9 cellular contexts compared by ENCODE assay signal in the genomic region with DNA sequence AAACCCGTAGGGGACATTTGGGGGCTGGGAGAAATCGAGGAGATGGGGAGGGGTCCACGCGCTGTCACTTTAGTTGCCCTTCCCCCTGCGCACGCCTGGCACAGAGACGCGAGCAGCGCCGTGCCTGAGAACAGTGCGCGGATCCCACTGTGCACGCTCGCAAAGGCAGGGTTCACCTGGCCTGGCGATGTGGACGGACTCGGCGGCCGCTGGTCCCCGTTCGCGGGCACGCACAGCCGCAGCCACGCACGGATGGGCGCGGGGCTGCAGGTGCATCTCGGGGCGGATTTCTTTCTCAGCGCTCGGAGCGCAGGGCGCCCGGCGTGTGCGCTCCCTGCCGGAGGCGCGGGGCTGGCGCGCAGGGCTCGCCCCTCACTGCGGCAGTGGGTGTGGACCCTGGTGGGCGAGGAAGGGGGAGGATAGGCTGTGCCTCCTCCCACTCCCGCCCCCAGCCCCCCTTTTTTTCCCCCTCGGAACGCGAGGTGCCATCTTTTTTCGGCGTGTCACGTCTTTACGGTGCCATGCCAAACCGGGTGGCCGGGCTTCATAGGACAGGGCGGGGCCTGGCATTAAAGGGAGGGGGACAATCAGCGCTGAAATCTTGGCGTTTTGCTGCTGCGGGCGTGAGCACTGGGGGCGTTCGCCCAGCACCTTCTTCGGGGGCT. TPM values are rescaled to one million over a fixed set of nuclear protein-coding genes. Genes with fewer than 3 reads are reported as not detected.
DNase-seq lines count a peak whose midpoint lies in the region; ATAC-seq, FAIRE-seq and TF ChIP-seq lines count a peak whose summit lies in the region.
"Had no signal": no experiment of that assay in that cellular context is flagged by ENCODE, and none has a peak within 500 bp of the region (broad histone marks: within the 10 kb centered on the region; RNA-seq: fewer than 3 reads in every experiment).

No MANE protein-coding gene starts in this region.

- H3K9me3 ChIP-seq in A549 = no peaks in the 10 kb centered on the region
- H3K9me3 ChIP-seq in HCT116 (ENCODE audit: control insufficient read depth in 1 of 2, insufficient read depth in 1 of 2, low read depth in 1 of 2, low read length in 2 of 2) = no peaks in the 10 kb centered on the region
- H3K9me3 ChIP-seq in thymus (ENCODE audit: control insufficient read depth) = no peaks in the 10 kb centered on the region

- 0 out of 2 replicates have a peak, but pooled peaks cover 4% of the 10 kb centered on the region for H3K79me2 ChIP-seq in HCT116 (ENCODE audit: insufficient read depth, low read length)

- no peak for TF ChIP-seq POLR2A in A549 (IDR thresholded peaks at IDR 0.05; ENCODE audit: low read length)
- no peak for TF ChIP-seq POLR2A in HCT116 (IDR thresholded peaks at IDR 0.05; ENCODE audit: borderline replicate concordance, extremely low read depth, insufficient read depth, insufficient read length)

- RAD21 ChIA-PET in HCT116 (lab: Charles Lee; ENCODE audit: low non-redundant PET in 1 of 2, low total read pairs in 2 of 2, uncharacterized antibody in 2 of 2, unreplicated experiment in 2 of 2) = no interaction called here

- H2AFZ ChIP-seq in HCT116 (ENCODE audit: low read depth, low read length, poor library complexity, severe bottlenecking) = no peak overlapping the region

- ATAC-seq in A549 (peak; percentile 24 to 37; a peak in 4 of 6 replicates), HCT116 (no peak), memory B cell (ENCODE audit: low read depth) (peak; percentile 28), GM21526 (IDR thresholded peaks at IDR 0.05; ENCODE audit: low FRiP score, unreplicated experiment) (no peak)

- no peak for TF ChIP-seq RAD21 in A549 (conservative IDR thresholded peaks at IDR 0.05 in 1 of 2, IDR thresholded peaks at IDR 0.05 in 1 of 2)
- no peak for TF ChIP-seq RAD21 in HCT116 (IDR thresholded peaks at IDR 0.05; ENCODE audit: low read depth)

- H4K20me1 ChIP-seq in HCT116 (ENCODE audit: insufficient read depth) = no peaks in the 10 kb centered on the region

- WGBS in A549 (ENCODE audit: missing lambda C conversion rate) = 2% methylated on average over 46 of the region's 63 CpGs
- WGBS in thymus = under 1% methylated on average over 63 of the region's 63 CpGs

- TF ChIP-seq CTCF in A549 (IDR thresholded peaks at IDR 0.05) (no peak; the same call in 2 of the 3 replicates), HCT116 (IDR thresholded peaks at IDR 0.05 in 2 of 3, conservative IDR thresholded peaks at IDR 0.05 in 1 of 3; ENCODE audit: borderline replicate concordance in 1 of 3, insufficient read depth in 1 of 3, low read depth in 2 of 3, low read length in 2 of 3) (no peak; a peak in 2 of 6 replicates)

- no TSS peak for BruUV-seq in HCT116 (replicated peaks; lab: Mats Ljungman, UMichigan)

- H3K27me3 ChIP-seq in HCT116 (ENCODE audit: insufficient read depth, low read length) (no peaks in the 10 kb centered on the region), thymus (ENCODE audit: control insufficient read depth, insufficient read depth) (peaks cover 72% of the 10 kb centered on the region)

- peaks cover 21% of the 10 kb centered on the region for H3K4me1 Mint-ChIP-seq in dendritic cell treated with granulocyte-macrophage colony-stimulating factor and Interleukin-4, amounts not matched to agents 40 ng/mL and 50 ng/mL, for 4 days (ENCODE audit: low read depth)
- peaks cover 7% of the 10 kb centered on the region for H3K4me1 Mint-ChIP-seq in memory B cell

- H3K36me3 Mint-ChIP-seq in dendritic cell treated with granulocyte-macrophage colony-stimulating factor and Interleukin-4, amounts not matched to agents 40 ng/mL and 50 ng/mL, for 4 days (ENCODE audit: low read depth) = no peaks in the 10 kb centered on the region
- H3K36me3 Mint-ChIP-seq in memory B cell = no peaks in the 10 kb centered on the region

- H3K4me3 ChIP-seq in A549 = peak overlapping the region; percentile 69
- peak overlapping the region; percentile 82 to 93 for H3K4me3 ChIP-seq in HCT116 (replicated peaks in 1 of 2; ENCODE audit: low read depth in 1 of 2, low read length in 2 of 2)
- peak overlapping the region; percentile 53 for H3K4me3 ChIP-seq in thymus (ENCODE audit: low read length)

- no peak for TF ChIP-seq EP300 in A549 (IDR thresholded peaks at IDR 0.05)

- CTCF ChIA-PET in A549 (lab: Yijun Ruan, JAX) = interaction anchor here (0.6 to 3.7 kb wide), 13 partner anchors 13 to 239 kb away, joined by 3 to 26 read pairs (median 4); no protein-coding TSS in a partner anchor
- CTCF ChIA-PET in HCT116 (lab: Charles Lee) = no interaction called here

- no peaks in the 10 kb centered on the region for H3K9me2 ChIP-seq in HCT116 (ENCODE audit: insufficient read depth)

- intact Hi-C loops in HCT116 (cut with micrococcal nuclease) = no loop called here
- intact Hi-C loops in dendritic cell treated with granulocyte-macrophage colony-stimulating factor and Interleukin-4, amounts not matched to agents 40 ng/mL and 50 ng/mL, for 4 days (cut with micrococcal nuclease) = no loop called here

- peaks cover 85% of the 10 kb centered on the region for H3K27me3 Mint-ChIP-seq in dendritic cell treated with granulocyte-macrophage colony-stimulating factor and Interleukin-4, amounts not matched to agents 40 ng/mL and 50 ng/mL, for 4 days
- H3K27me3 Mint-ChIP-seq in memory B cell = peaks cover 16% of the 10 kb centered on the region

- POLR2A ChIA-PET in A549 (lab: Yijun Ruan, JAX) (no interaction called here), HCT116 (lab: Charles Lee) (no interaction called here)

- no peaks in the 10 kb centered on the region for H3K9me3 Mint-ChIP-seq in dendritic cell treated with granulocyte-macrophage colony-stimulating factor and Interleukin-4, amounts not matched to agents 40 ng/mL and 50 ng/mL, for 4 days
- H3K9me3 Mint-ChIP-seq in memory B cell = no peaks in the 10 kb centered on the region

- H3K27ac Mint-ChIP-seq in dendritic cell treated with granulocyte-macrophage colony-stimulating factor and Interleukin-4, amounts not matched to agents 40 ng/mL and 50 ng/mL, for 4 days = no peak overlapping the region
- H3K27ac Mint-ChIP-seq in memory B cell = no peak overlapping the region

- H3K27ac ChIP-seq in A549 (peak overlapping the region in 1 of 2 experiments; percentile 80; a peak in 1 of 6 replicates), HCT116 (ENCODE audit: low read depth, low read length) (no peak overlapping the region; the same call in 1 of the 2 replicates), thymus (ENCODE audit: low read depth) (no peak overlapping the region)

- in situ Hi-C loops in SK-MEL-5 (cut with HindIII; ENCODE audit: low pct_unique_long_range_greater_than_20kb, low sequenced_read_pairs) = no loop called here

- FAIRE-seq in A549 (lab: Jason Lieb, UNC) = no peak
- FAIRE-seq: bronchial epithelial cell had no signal

- peaks cover 22% of the 10 kb centered on the region for H3K4me1 ChIP-seq in A549
- H3K4me1 ChIP-seq in HCT116 (ENCODE audit: control insufficient read depth in 1 of 2, insufficient read depth in 2 of 2, low read length in 2 of 2) = peaks cover 3 to 20% of the 10 kb centered on the region in 2 experiments; a peak in 2 of 4 replicates
- H3K4me1 ChIP-seq in thymus (ENCODE audit: control insufficient read depth, insufficient read depth, low read length) = peaks cover 9% of the 10 kb centered on the region

- H3K36me3 ChIP-seq in HCT116 (ENCODE audit: control insufficient read depth in 1 of 2, insufficient read depth in 2 of 2, low read length in 2 of 2) (no peaks in the 10 kb centered on the region), thymus (ENCODE audit: control insufficient read depth, insufficient read depth) (no peaks in the 10 kb centered on the region)

- peak overlapping the region; percentile 77 for H3K9ac ChIP-seq in HCT116 (ENCODE audit: low read length)

- peak overlapping the region; percentile 80 for H3K4me3 Mint-ChIP-seq in dendritic cell treated with granulocyte-macrophage colony-stimulating factor and Interleukin-4, amounts not matched to agents 40 ng/mL and 50 ng/mL, for 4 days
- peak overlapping the region; percentile 87 for H3K4me3 Mint-ChIP-seq in memory B cell

- peak; percentile 47 to 51 for DNase-seq in A549 (ENCODE audit: low read depth in 1 of 2, low spot score in 1 of 2)
- DNase-seq in HCT116 (ENCODE audit: low read depth, low spot score) = no peak
- peak; percentile 20 for DNase-seq in SK-MEL-5 (ENCODE audit: low read depth, low spot score)
- peak in 1 of 2 donors; percentile 40 for DNase-seq in memory B cell (ENCODE audit: low spot score in 2 of 2)
- DNase-seq in T1000 (lab: John Stamatoyannopoulos, UW) = no peak

- H3K4me2 ChIP-seq in A549 = peak overlapping the region; percentile 99
- H3K4me2 ChIP-seq in HCT116 (ENCODE audit: low read length) = peak overlapping the region; percentile 98

TF ChIP-seq in HCT116, 20 proteins besides CTCF, POLR2A, EP300 and RAD21:
- TF ChIP-seq EZH2 (IDR thresholded peaks at IDR 0.05) (no peak), ATF3 (IDR thresholded peaks at IDR 0.05) (no peak), YY1 (IDR thresholded peaks at IDR 0.05; ENCODE audit: extremely low read depth, insufficient replicate concordance, low read depth, low read length) (no peak), ELF1 (IDR thresholded peaks at IDR 0.05; ENCODE audit: borderline replicate concordance, low read depth) (no peak)

RNA-seq across cellular contexts. Expression of gene MAPT, which starts 1.1 kb away (rescaled TPM):
- polyA plus RNA-seq in A549 (2011; rRNA removed) (1.1 and 1.2 TPM in 2 replicates), A549 (2017; fragmentation: RNase III; extraction: RNeasy Plus Mini Kit Qiagen cat#74134 plus additional on column Dnase treatment) (1.1 to 1.6 TPM (median 1.2 TPM) in 3 replicates), thymus (0.84 TPM)
- polyA plus RNA-seq in A549 (2012; cell fraction: cytosol; rRNA removed) = 0.94 and 0.95 TPM in 2 replicates
- polyA plus RNA-seq in A549 (2012; cell fraction: nucleus; rRNA removed) = 2.0 and 2.1 TPM in 2 replicates
- 0.83 and 0.91 TPM in 2 replicates for polyA minus RNA-seq in A549 (2011; rRNA and poly(A)+ RNA removed)
- total RNA-seq in HCT116 (2021; ENCODE audit: unreplicated experiment) = 37.5 TPM
- 29.7 and 31.5 TPM in 2 replicates for polyA plus RNA-seq in HCT116 (2012)
- total RNA-seq in SK-MEL-5 (2014; rRNA removed; shearing (Covaris generic)) = 1.9 and 3.7 TPM in 2 replicates
- 5.7 and 7.6 TPM in 2 replicates for polyA plus RNA-seq in SK-MEL-5 (2015; cell fraction: cytosol; rRNA removed)
- polyA plus RNA-seq in SK-MEL-5 (2015; cell fraction: nucleus; rRNA removed) = 6.3 and 11.3 TPM in 2 replicates

RNA-seq across cellular contexts. Expression of gene SPPL2C, which starts 50.8 kb away (rescaled TPM):
- not detected in 2 replicates for polyA plus RNA-seq in A549 (2011; rRNA removed)
- polyA plus RNA-seq in A549 (2012; cell fraction: cytosol; rRNA removed) = not detected in 2 replicates
- not detected in 2 replicates for polyA plus RNA-seq in A549 (2012; cell fraction: nucleus; rRNA removed)
- polyA plus RNA-seq in A549 (2017; fragmentation: RNase III; extraction: RNeasy Plus Mini Kit Qiagen cat#74134 plus additional on column Dnase treatment) = not detected in 3 replicates
- not detected in 2 replicates for polyA minus RNA-seq in A549 (2011; rRNA and poly(A)+ RNA removed)
- not detected for total RNA-seq in HCT116 (2021; ENCODE audit: unreplicated experiment)
- polyA plus RNA-seq in HCT116 (2012) = not detected in 2 replicates
- total RNA-seq in SK-MEL-5 (2014; rRNA removed; shearing (Covaris generic)) = not detected in 2 replicates
- polyA plus RNA-seq in SK-MEL-5 (2015; cell fraction: cytosol; rRNA removed) = not detected in 2 replicates
- polyA plus RNA-seq in SK-MEL-5 (2015; cell fraction: nucleus; rRNA removed) = not detected in 2 replicates
- not detected for polyA plus RNA-seq in thymus
- total RNA-seq: bronchial epithelial cell had no signal

Comparison
In these comparisons a context has a peak if more than half of its experiments do, and no peak if none do; other contexts are left out.
1. ATAC-seq: peak in A549 (2 of 2) and memory B cell (single experiment); none in HCT116 (single experiment) and GM21526 (single experiment).
2. DNase-seq: peak in A549 (2 of 2) and SK-MEL-5 (single experiment); none in HCT116 (single experiment) and T1000 (single experiment).
3. Of the 6 proteins assayed by ChIP-seq in both A549 and HCT116: peak only in A549: MAX; only in HCT116: none; in both: none; in neither: 5.
4. Peak in every context shown above with its lines, with median percentiles within 50 percentile points of each other: H3K4me3 ChIP-seq.